In genomic region chr5:55936100-55936693, GRCh38 we compare ENCODE assay signal across 8 cellular contexts. TPM values are rescaled to one million over a fixed set of nuclear protein-coding genes. Genes with fewer than 3 reads are reported as not detected.
DNase-seq lines count a peak whose midpoint lies in the region; ATAC-seq and TF ChIP-seq lines count a peak whose summit lies in the region.

No MANE protein-coding gene starts in this region.

- H3K27me3 Mint-ChIP-seq in T-helper 17 cell, result no peaks in the 10 kb centered on the region

- H3K4me1 Mint-ChIP-seq in T-helper 17 cell, result peaks cover 2% of the 10 kb centered on the region

- ATAC-seq in GM21526 (IDR thresholded peaks at IDR 0.05; ENCODE audit: low FRiP score, unreplicated experiment), result peak; percentile 61
- peak; percentile 75 for ATAC-seq in T-helper 17 cell
- peak; percentile 91 for ATAC-seq in sciatic nerve

- H3K4me3 ChIP-seq in right atrium auricular region, result no peak overlapping the region

- no peak overlapping the region for H3K4me3 Mint-ChIP-seq in T-helper 17 cell

- DNase-seq in NCI-H1417 treated with DMSO at 0.1 percent for 48 hours (lab: John Stamatoyannopoulos, UW) (peak; percentile 19), T-helper 17 cell (peak; percentile 50 to 62 (median 54)), amniotic epithelial cell (ENCODE audit: low read depth) (peak; percentile 85), right atrium auricular region (ENCODE audit: low spot score) (peak; percentile 81), sciatic nerve (ENCODE audit: low spot score) (peak; percentile 91), cortex of kidney (lab: John Stamatoyannopoulos, UW) (no peak)

- TF ChIP-seq CTCF in C4-2B (conservative IDR thresholded peaks at IDR 0.05), result peak; percentile 98
- TF ChIP-seq CTCF in right atrium auricular region (IDR thresholded peaks at IDR 0.05), result peak; percentile 57 to 86

- no peaks in the 10 kb centered on the region for H3K9me3 ChIP-seq in T-helper 17 cell (ENCODE audit: control insufficient read depth, low read length, poor library complexity, severe bottlenecking)
- H3K9me3 ChIP-seq in right atrium auricular region, result no peaks in the 10 kb centered on the region

- H3K36me3 ChIP-seq in right atrium auricular region, result peaks cover 33% of the 10 kb centered on the region

- H3K27ac ChIP-seq in C4-2B, result no peak overlapping the region
- H3K27ac ChIP-seq in right atrium auricular region, result no peak overlapping the region

- no peaks in the 10 kb centered on the region for H3K27me3 ChIP-seq in right atrium auricular region

- peaks cover 4% of the 10 kb centered on the region for H3K36me3 Mint-ChIP-seq in T-helper 17 cell (ENCODE audit: low read depth)

- intact Hi-C loops in sciatic nerve (cut with DNase I), result no loop called here

- no peak overlapping the region for H3K27ac Mint-ChIP-seq in T-helper 17 cell

- H3K4me1 ChIP-seq in right atrium auricular region, result no peaks in the 10 kb centered on the region

RNA-seq across cellular contexts. Expression of gene IL6ST, which starts 58.6 kb away (rescaled TPM):
- total RNA-seq in T-helper 17 cell (100 to 1,000 TPM; 159 TPM), right atrium auricular region (100 to 1,000 TPM; 244 to 263 TPM), sciatic nerve (328 TPM)
